In the genomic region with DNA sequence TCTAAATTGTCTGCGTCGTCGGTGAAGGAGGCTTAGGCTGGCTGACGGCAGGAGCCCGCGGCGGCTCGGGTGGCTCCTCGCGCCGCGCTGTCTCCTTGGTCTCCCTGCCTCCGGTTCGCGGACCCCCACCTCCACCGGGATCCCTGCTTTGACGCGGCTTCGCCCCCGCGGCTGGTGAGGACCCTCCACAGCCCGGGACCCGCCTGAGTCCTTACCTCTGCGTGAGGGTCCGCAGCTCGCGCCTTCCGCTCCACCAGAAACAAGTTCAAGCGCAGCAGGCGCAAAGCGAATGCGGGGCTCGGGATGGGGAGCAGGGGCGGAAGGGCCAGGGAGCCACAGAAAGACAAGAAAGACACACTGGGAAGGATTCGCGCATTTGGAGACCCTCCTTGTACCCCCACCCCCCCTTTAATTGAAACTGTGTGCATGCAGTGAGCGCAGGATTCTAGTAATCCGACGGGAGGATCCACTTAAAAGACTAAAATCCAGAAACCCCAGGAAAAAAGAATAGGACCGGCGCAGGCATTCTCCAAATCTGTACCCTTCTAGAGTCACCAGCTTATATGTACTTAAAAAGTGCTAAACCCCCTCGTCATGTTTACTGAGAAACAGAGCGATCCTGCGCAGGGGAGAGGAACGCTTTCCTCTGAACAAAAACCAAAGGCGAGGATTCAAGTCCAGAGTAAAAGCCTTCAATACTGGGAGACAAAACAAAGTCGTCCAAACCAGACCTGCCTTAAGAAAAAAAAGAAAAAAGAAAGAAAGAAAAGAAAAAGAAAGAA, we compare ENCODE assay signal across 9 cellular contexts. TPM values are rescaled to one million over a fixed set of nuclear protein-coding genes. Genes with fewer than 3 reads are reported as not detected.
A peak's percentile ranks its signal among the peaks of the same experiment; 100 is the strongest.
DNase-seq lines count a peak whose midpoint lies in the region; FAIRE-seq and TF ChIP-seq lines count a peak whose summit lies in the region.
"Had no signal": no experiment of that assay in that cellular context is flagged by ENCODE, and none has a peak within 500 bp of the region (broad histone marks: within the 10 kb centered on the region; RNA-seq: fewer than 3 reads in every experiment).

No MANE protein-coding gene starts in this region.

- H2BK15ac ChIP-seq in mesenchymal stem cell (ENCODE audit: low read depth, poor library complexity, severe bottlenecking) = no peak overlapping the region

- peak overlapping the region; percentile 74 for H3K4me2 ChIP-seq in mammary epithelial cell (ENCODE audit: insufficient read depth, low read depth, low read length)
- peak overlapping the region; percentile 78 for H3K4me2 ChIP-seq in mesenchymal stem cell (ENCODE audit: low read length, poor library complexity, severe bottlenecking)

- POLR2A ChIA-PET in HEK293T (lab: Yijun Ruan, JAX) = no interaction called here

- no peak overlapping the region for H2BK5ac ChIP-seq in mesenchymal stem cell (ENCODE audit: low read depth, low read length, poor library complexity, severe bottlenecking)

- peak overlapping the region; percentile 76 for H2AFZ ChIP-seq in mammary epithelial cell (ENCODE audit: low read depth, low read length)
- H2AFZ ChIP-seq in mesenchymal stem cell (ENCODE audit: low read depth, low read length) = peak overlapping the region; percentile 47

- no peak overlapping the region for H2AK5ac ChIP-seq in mesenchymal stem cell (ENCODE audit: low read length, severe bottlenecking)

- peak overlapping the region in 1 of 2 experiments; percentile 44 for H3K18ac ChIP-seq in mesenchymal stem cell (ENCODE audit: low read depth in 1 of 2, low read length in 2 of 2)

- peaks cover 75% of the 10 kb centered on the region for H3K79me2 ChIP-seq in mammary epithelial cell (ENCODE audit: insufficient read depth, low read length)

- no peak for FAIRE-seq in GM19239 (lab: Jason Lieb, UNC)

- H3K9me3 ChIP-seq in mammary epithelial cell (replicated peaks; ENCODE audit: insufficient read depth, low read length) = no peaks in the 10 kb centered on the region
- no peaks in the 10 kb centered on the region for H3K9me3 ChIP-seq in mesenchymal stem cell (ENCODE audit: control insufficient read depth, low read length)
- H3K9me3 ChIP-seq in thymus (ENCODE audit: control insufficient read depth) = no peaks in the 10 kb centered on the region

- DNase-seq in activated CD4-positive, alpha-beta T cell treated with anti-CD3 and anti-CD28 coated beads, Interleukin-2, amount 10 ng/mL, durations not matched to agents 24 days and 14 days = no peak
- DNase-seq in activated CD4-positive, alpha-beta T cell treated with anti-CD3 and anti-CD28 coated beads for 48 hours = no peak
- DNase-seq in mammary epithelial cell = no peak
- peak; percentile 36 for DNase-seq in mesenchymal stem cell
- DNase-seq in DMS53 (lab: John Stamatoyannopoulos, UW) = no peak
- no peak for DNase-seq in GM19239 (ENCODE audit: insufficient read length, low spot score)
- DNase-seq in HEK293T (ENCODE audit: extremely low spot score) = no peak
- DNase-seq: NCI-H1417 had no signal

- H3K27ac ChIP-seq in mammary epithelial cell (ENCODE audit: insufficient read depth, low read depth, low read length) (no peak overlapping the region), mesenchymal stem cell (ENCODE audit: low read length, poor library complexity, severe bottlenecking) (no peak overlapping the region), thymus (ENCODE audit: low read depth) (no peak overlapping the region)

- H3K14ac ChIP-seq in mesenchymal stem cell (ENCODE audit: low read length in 2 of 2) = peak overlapping the region in 1 of 2 experiments; percentile 21

- WGBS in mammary epithelial cell (ENCODE audit: low coverage, missing lambda C conversion rate) = 98% methylated on average over 16 of the region's 47 CpGs
- WGBS in mesenchymal stem cell = 3% methylated on average over 46 of the region's 47 CpGs
- 22% methylated on average over 47 of the region's 47 CpGs for WGBS in thymus

- TF ChIP-seq CTCF in mammary epithelial cell (conservative IDR thresholded peaks at IDR 0.05 in 1 of 2, IDR thresholded peaks at IDR 0.05 in 1 of 2; ENCODE audit: extremely low read depth in 1 of 2, insufficient read depth in 1 of 2, low read depth in 1 of 2, low read length in 2 of 2) = no peak

- H2BK12ac ChIP-seq in mesenchymal stem cell (ENCODE audit: low read length in 2 of 2) = peak overlapping the region in 1 of 2 experiments; percentile 70

- H3K36me3 ChIP-seq in mammary epithelial cell (ENCODE audit: insufficient read depth, low read length) = peaks cover 12% of the 10 kb centered on the region
- peaks cover 6 to 7% of the 10 kb centered on the region in 2 experiments for H3K36me3 ChIP-seq in mesenchymal stem cell (ENCODE audit: control insufficient read depth in 1 of 2, insufficient read depth in 2 of 2, low read depth in 1 of 2, low read length in 2 of 2)
- H3K36me3 ChIP-seq in thymus (ENCODE audit: control insufficient read depth, insufficient read depth) = peaks cover 12% of the 10 kb centered on the region

- H3K4ac ChIP-seq in mesenchymal stem cell (ENCODE audit: low read depth in 1 of 2, low read length in 2 of 2) = no peak overlapping the region

- no TSS peak for BruUV-seq in mammary epithelial cell (replicated peaks; lab: Mats Ljungman, UMichigan)

- H3K4me3 Mint-ChIP-seq in activated CD4-positive, alpha-beta T cell treated with anti-CD3 and anti-CD28 coated beads, Interleukin-2, amount 10 ng/mL, durations not matched to agents 24 days and 14 days = peak overlapping the region; percentile 61

- no peak overlapping the region for H2BK120ac ChIP-seq in mesenchymal stem cell (ENCODE audit: low read depth, low read length)

- peaks cover 28% of the 10 kb centered on the region for H3K4me1 Mint-ChIP-seq in activated CD4-positive, alpha-beta T cell treated with anti-CD3 and anti-CD28 coated beads, Interleukin-2, amount 10 ng/mL, durations not matched to agents 24 days and 14 days

- peak overlapping the region in 1 of 2 experiments; percentile 96 for H3K23ac ChIP-seq in mesenchymal stem cell (ENCODE audit: low read length in 2 of 2)

- dilution Hi-C loops in mammary epithelial cell (cut with HindIII; ENCODE audit: low sequenced_read_pairs) = no loop called here

- H4K91ac ChIP-seq in mesenchymal stem cell (ENCODE audit: low read length) = no peak overlapping the region

- intact Hi-C loops in activated CD4-positive, alpha-beta T cell treated with anti-CD3 and anti-CD28 coated beads, Interleukin-2, amount 10 ng/mL, durations not matched to agents 24 days and 14 days (cut with micrococcal nuclease) = loop anchor here (5.0 kb wide), 2 partner anchors 213 to 553 kb away; no protein-coding TSS in a partner anchor
- intact Hi-C loops in mammary epithelial cell (cut with micrococcal nuclease) = no loop called here

- peaks cover 30% of the 10 kb centered on the region for H3K36me3 Mint-ChIP-seq in activated CD4-positive, alpha-beta T cell treated with anti-CD3 and anti-CD28 coated beads, Interleukin-2, amount 10 ng/mL, durations not matched to agents 24 days and 14 days (ENCODE audit: low read depth)

- CTCF ChIA-PET in mammary epithelial cell (lab: Charles Lee; ENCODE audit: low non-redundant PET) = no interaction called here
- CTCF ChIA-PET in HEK293T (lab: Yijun Ruan, JAX) = no interaction called here

- no peaks in the 10 kb centered on the region for H3K9me3 Mint-ChIP-seq in activated CD4-positive, alpha-beta T cell treated with anti-CD3 and anti-CD28 coated beads, Interleukin-2, amount 10 ng/mL, durations not matched to agents 24 days and 14 days

- H3K79me1 ChIP-seq in mesenchymal stem cell (replicated peaks; ENCODE audit: low read length, poor library complexity, severe bottlenecking) = peaks cover 27% of the 10 kb centered on the region

- no peaks in the 10 kb centered on the region for H3K27me3 ChIP-seq in mammary epithelial cell (ENCODE audit: insufficient read depth, low read length)
- peaks cover 0 to 49% of the 10 kb centered on the region in 2 experiments for H3K27me3 ChIP-seq in mesenchymal stem cell (ENCODE audit: control insufficient read depth in 1 of 2, insufficient read depth in 1 of 2, low read length in 2 of 2)
- peaks cover 30% of the 10 kb centered on the region for H3K27me3 ChIP-seq in thymus (ENCODE audit: control insufficient read depth, insufficient read depth)

- in situ Hi-C loops in mammary epithelial cell (cut with MboI; ENCODE audit: low sequenced_read_pairs in 2 of 2) = loop anchor here in 1 of 2 donors (25.0 kb wide), 1 partner anchor 282 kb away; no protein-coding TSS in a partner anchor

- H3K27me3 Mint-ChIP-seq in activated CD4-positive, alpha-beta T cell treated with anti-CD3 and anti-CD28 coated beads, Interleukin-2, amount 10 ng/mL, durations not matched to agents 24 days and 14 days = peaks cover 28% of the 10 kb centered on the region

- no peaks in the 10 kb centered on the region for H4K20me1 ChIP-seq in mammary epithelial cell (ENCODE audit: insufficient read depth, low read length)

- H3K4me3 ChIP-seq in mammary epithelial cell (replicated peaks in 1 of 3; ENCODE audit: insufficient read depth in 1 of 3, low read depth in 2 of 3, low read length in 3 of 3) (no peak overlapping the region), mesenchymal stem cell (ENCODE audit: insufficient read depth in 1 of 2, low read depth in 1 of 2, low read length in 2 of 2) (peak overlapping the region in 1 of 2 experiments; percentile 95), thymus (ENCODE audit: low read length) (peak overlapping the region; percentile 44)

- H3K27ac Mint-ChIP-seq in activated CD4-positive, alpha-beta T cell treated with anti-CD3 and anti-CD28 coated beads, Interleukin-2, amount 10 ng/mL, durations not matched to agents 24 days and 14 days = no peak overlapping the region

- H3K9ac ChIP-seq in mammary epithelial cell (ENCODE audit: insufficient read depth, low read length) = no peak overlapping the region
- peak overlapping the region; percentile 89 for H3K9ac ChIP-seq in mesenchymal stem cell (ENCODE audit: low read length)

- H4K8ac ChIP-seq in mesenchymal stem cell (ENCODE audit: low read length) = no peak overlapping the region

- H3K4me1 ChIP-seq in mammary epithelial cell (ENCODE audit: insufficient read depth, low read length) (peaks cover 28% of the 10 kb centered on the region), mesenchymal stem cell (ENCODE audit: control insufficient read depth, insufficient read depth, low read depth, low read length) (peaks cover 30% of the 10 kb centered on the region), thymus (ENCODE audit: control insufficient read depth, insufficient read depth, low read length) (peaks cover 12% of the 10 kb centered on the region)

RNA-seq across cellular contexts. Expression of a gene that starts 3.8 kb away (rescaled TPM):
- total RNA-seq in activated CD4-positive, alpha-beta T cell treated with anti-CD3 and anti-CD28 coated beads, Interleukin-2, amount 10 ng/mL, durations not matched to agents 24 days and 14 days = 23.3 and 23.6 TPM in 2 replicates
- total RNA-seq in mammary epithelial cell = 10 to 100 TPM; 15.2 to 29.4 TPM
- polyA plus RNA-seq in mammary epithelial cell (31.3 TPM), thymus (18.2 TPM)
- polyA minus RNA-seq in mammary epithelial cell = 27.9 TPM
- polyA plus RNA-seq in mesenchymal stem cell (2013, experiment 1 of 2) = 4.5 TPM
- polyA plus RNA-seq in mesenchymal stem cell (2013, experiment 2 of 2) = 4.7 TPM

RNA-seq across cellular contexts. Expression of a gene that starts 5.4 kb away (rescaled TPM):
- total RNA-seq in activated CD4-positive, alpha-beta T cell treated with anti-CD3 and anti-CD28 coated beads, Interleukin-2, amount 10 ng/mL, durations not matched to agents 24 days and 14 days = 12.4 and 12.5 TPM in 2 replicates
- total RNA-seq in mammary epithelial cell = 1 to 10 TPM; 4.7 to 8.1 TPM
- polyA plus RNA-seq in mammary epithelial cell = 2.0 TPM
- 7.0 TPM for polyA minus RNA-seq in mammary epithelial cell
- 4.9 TPM for polyA plus RNA-seq in mesenchymal stem cell (2013, experiment 1 of 2)
- polyA plus RNA-seq in mesenchymal stem cell (2013, experiment 2 of 2) = 4.4 TPM
- 10.2 TPM for polyA plus RNA-seq in thymus
